Comparison of ENCODE assay signal across 27 cellular contexts in the genomic region with DNA sequence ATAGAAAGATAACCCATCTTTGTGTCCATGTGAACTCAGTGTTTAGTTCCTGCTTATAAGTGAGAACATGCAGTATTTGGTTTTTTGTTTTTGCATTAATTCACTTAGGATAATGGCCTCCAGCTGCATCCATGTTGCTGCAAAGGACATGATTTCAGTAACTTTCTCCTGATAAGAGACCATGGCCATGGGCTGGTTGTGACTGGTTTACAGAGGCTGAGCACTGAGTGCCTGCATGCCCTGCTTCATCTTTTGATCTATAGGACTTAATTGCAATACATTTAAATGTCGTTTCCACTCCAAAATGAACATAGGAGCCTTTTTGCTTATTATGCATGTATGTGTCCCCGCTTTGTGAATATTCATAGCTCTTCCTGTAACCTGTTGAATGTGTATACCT.
"Had no signal": no experiment of that assay in that cellular context is flagged by ENCODE, and none has a peak within 500 bp of the region (broad histone marks: within the 10 kb centered on the region; RNA-seq: fewer than 3 reads in every experiment).

No MANE protein-coding gene starts in this region.

- H3K4me3 ChIP-seq: neural progenitor cell, ovary, psoas muscle, right lobe of liver, sigmoid colon, suprapubic skin, testis, tibial artery, transverse colon, upper lobe of right lung, uterus had no signal

- H3K4me1 ChIP-seq: parathyroid adenoma, psoas muscle, sigmoid colon, suprapubic skin, testis, tibial artery, transverse colon, upper lobe of right lung, uterus had no signal

- H3K9me3 ChIP-seq: ovary, psoas muscle, right lobe of liver, sigmoid colon, suprapubic skin, testis, tibial artery, transverse colon, upper lobe of right lung, uterus had no signal

- H3K79me2 ChIP-seq: parathyroid adenoma had no signal

- H3K9ac ChIP-seq: neural progenitor cell, parathyroid adenoma had no signal

- H2AFZ ChIP-seq: neural progenitor cell, parathyroid adenoma had no signal

- H3K27me3 ChIP-seq: neural progenitor cell, ovary, right lobe of liver, sigmoid colon, suprapubic skin, testis, tibial artery, transverse colon, upper lobe of right lung, uterus had no signal

- ATAC-seq: naive thymus-derived CD8-positive, alpha-beta T cell; natural killer cell treated with Interleukin-12 subunit alpha and Interleukin-12 subunit beta and Interleukin-15 and Interleukin-18, amount 100 ng/mL, for 72 hours; psoas muscle; right cardiac atrium; right lobe of liver; stimulated activated effector memory CD8-positive, alpha-beta T cell treated with anti-CD3 and anti-CD28 coated beads, Interleukin-12 subunit alpha, Interleukin-12 subunit beta, amount 100 ng/mL, for 72 hours; stimulated activated naive B cell treated with anti-CD40 and anti-IgM and Interleukin-4, amounts not matched to agents 10 μg/mL and 1 μg/mL and 100 μg/mL, for 72 hours; stimulated activated naive CD8-positive, alpha-beta T cell treated with anti-CD3 and anti-CD28 coated beads, Interleukin-15, amount 100 ng/mL, for 72 hours; upper lobe of right lung had no signal

- H3K36me3 ChIP-seq: neural progenitor cell, ovary, right lobe of liver, sigmoid colon, suprapubic skin, tibial artery, transverse colon, upper lobe of right lung, uterus had no signal

- H3K4me2 ChIP-seq: neural progenitor cell had no signal

- H3K27ac ChIP-seq: neural progenitor cell, ovary, parathyroid adenoma, psoas muscle, right lobe of liver, sigmoid colon, suprapubic skin, testis, tibial artery, transverse colon, upper lobe of right lung, uterus had no signal

- DNase-seq: naive thymus-derived CD8-positive, alpha-beta T cell; occipital lobe; ovary; posterior cingulate gyrus; psoas muscle; right cardiac atrium; right lobe of liver; sigmoid colon; small intestine; stimulated activated CD4-positive, alpha-beta T cell treated with anti-CD3 and anti-CD28 coated beads, Interleukin-15, amount 100 ng/mL, for 24 hours; stimulated activated CD4-positive, alpha-beta T cell treated with anti-CD3 and anti-CD28 coated beads, Interleukin-2, amount 100 ng/mL, for 24 hours; stimulated activated CD4-positive, alpha-beta T cell treated with anti-CD3 and anti-CD28 coated beads, Interleukin-2, amount 100 ng/mL, for 48 hours; stimulated activated CD4-positive, alpha-beta T cell treated with anti-CD3 and anti-CD28 coated beads, Interleukin-4, amount 100 ng/mL, for 24 hours; stimulated activated naive B cell treated with anti-CD40 and anti-IgM and Interleukin-4, amounts not matched to agents 10 μg/mL and 1 μg/mL and 100 μg/mL, for 72 hours; stimulated activated naive CD4-positive, alpha-beta T cell treated with Interleukin-2 at 50 U/mL for 16 hours; stimulated activated naive CD8-positive, alpha-beta T cell treated with anti-CD3 and anti-CD28 coated beads, Interleukin-15, amount 100 ng/mL, for 72 hours; substantia nigra; testis; tibial artery; transverse colon; upper lobe of right lung; uterus had no signal
